8 cellular contexts compared by ENCODE assay signal in genomic region chr19:58228584-58229254, GRCh38. TPM values are rescaled to one million over a fixed set of nuclear protein-coding genes. Genes with fewer than 3 reads are reported as not detected.
A peak's percentile ranks its signal among the peaks of the same experiment; 100 is the strongest.
DNase-seq lines count a peak whose midpoint lies in the region; ATAC-seq, FAIRE-seq and TF ChIP-seq lines count a peak whose summit lies in the region.

Gene ZNF544 (plus strand): TSS chr19:58228914. CDS start chr19:58244024, 15,110 bp downstream.

- H3K4me3 ChIP-seq in WERI-Rb-1 (ENCODE audit: low read depth, low read length): peak within 1 kb of the TSS; percentile 97
- peak within 1 kb of the TSS; percentile 87 for H3K4me3 ChIP-seq in bronchial epithelial cell (ENCODE audit: low read depth, low read length)

- TF ChIP-seq CTCF in WERI-Rb-1 (IDR thresholded peaks at IDR 0.05; ENCODE audit: low read depth, low read length) (no peak), bronchial epithelial cell (IDR thresholded peaks at IDR 0.05; ENCODE audit: insufficient read depth, low read length, severe bottlenecking) (peak; percentile 24)

- peaks cover 5% of the 10 kb centered on the region for H3K9me3 ChIP-seq in WERI-Rb-1 (ENCODE audit: severe bottlenecking)

- peak within 1 kb of the TSS; percentile 96 for H3K27ac ChIP-seq in WERI-Rb-1

- no peaks in the 10 kb centered on the region for H3K27me3 ChIP-seq in WERI-Rb-1 (ENCODE audit: insufficient read depth, low read depth, severe bottlenecking)
- H3K27me3 ChIP-seq in bronchial epithelial cell (ENCODE audit: control insufficient read depth, insufficient read depth, low read length): no peaks in the 10 kb centered on the region

- ATAC-seq in HG02798 (IDR thresholded peaks at IDR 0.05; ENCODE audit: poor library complexity, unreplicated experiment): peak; percentile 97

- H3K36me3 ChIP-seq in WERI-Rb-1 (peaks cover 42% of the 10 kb centered on the region), bronchial epithelial cell (ENCODE audit: control insufficient read depth, insufficient read depth, low read length) (peaks cover 20% of the 10 kb centered on the region)

- DNase-seq in GM12891 (ENCODE audit: insufficient read length, low spot score) (peak; percentile 88), NCI-H2081 treated with DMSO at 0.1 percent for 48 hours (lab: John Stamatoyannopoulos, UW) (peak; percentile 20), WERI-Rb-1 (peak; percentile 88), bronchial epithelial cell (ENCODE audit: low read depth) (peak; percentile 64), inferior parietal cortex (ENCODE audit: extremely low spot score) (peak; percentile 74), smooth muscle cell of the brain vasculature (ENCODE audit: low read depth, low spot score) (peak; percentile 13), SIG-M5 treated with dmso at 0.1 percent for 504 hours (lab: John Stamatoyannopoulos, UW; ENCODE audit: unreplicated experiment) (no peak)

- FAIRE-seq in GM12891 (lab: Jason Lieb, UNC): peak; percentile 96
- no peak for FAIRE-seq in bronchial epithelial cell (lab: Jason Lieb, UNC)

- TF ChIP-seq POLR2A in GM12891 (IDR thresholded peaks at IDR 0.05; ENCODE audit: low read depth, low read length): peak; percentile 77

TF ChIP-seq in GM12891, 5 proteins besides CTCF, POLR2A, EP300 and RAD21:
- TF ChIP-seq SPI1 (IDR thresholded peaks at IDR 0.05; ENCODE audit: low read depth, low read length) (no peak), POU2F2 (IDR thresholded peaks at IDR 0.05; ENCODE audit: low read depth, low read length) (no peak), PAX5 (IDR thresholded peaks at IDR 0.05; ENCODE audit: insufficient read depth, low read length, severe bottlenecking) (no peak), TAF1 (IDR thresholded peaks at IDR 0.05; ENCODE audit: low read depth, low read length) (no peak; the same call in 1 of the 2 replicates), POLR2AphosphoS5 (IDR thresholded peaks at IDR 0.05; ENCODE audit: low read depth, low read length) (no peak)

RNA-seq across cellular contexts. Expression of gene ZNF544, which starts in this region (rescaled TPM):
- 33.5 TPM for polyA plus RNA-seq in GM12891 (2012; ENCODE audit: low read depth, missing spikeins)
- total RNA-seq in bronchial epithelial cell: 55.8 and 65.8 TPM in 2 replicates
